ENCODE assay signal across 16 cellular contexts in genomic region chr4:154528866-154529265, GRCh38. TPM values are rescaled to one million over a fixed set of nuclear protein-coding genes. Genes with fewer than 3 reads are reported as not detected.
A peak's percentile ranks its signal among the peaks of the same experiment; 100 is the strongest.
DNase-seq lines count a peak whose midpoint lies in the region; ATAC-seq and TF ChIP-seq lines count a peak whose summit lies in the region.
"Had no signal": no experiment of that assay in that cellular context is flagged by ENCODE, and none has a peak within 500 bp of the region (broad histone marks: within the 10 kb centered on the region; RNA-seq: fewer than 3 reads in every experiment).

No MANE protein-coding gene starts in this region.

- intact Hi-C loops in head of caudate nucleus (cut with DNase I): no loop called here
- intact Hi-C loops in dorsolateral prefrontal cortex (cut with DNase I): no loop called here

- no peak overlapping the region for H3K4me3 ChIP-seq in dorsolateral prefrontal cortex
- H3K4me3 ChIP-seq: BLaER1 treated with 17β-estradiol and CSF1 and Interleukin-3, amounts not matched to agents 10 nM and 100 nM; MG63 had no signal

- ATAC-seq in esophagus mucosa (peak; percentile 87), omental fat pad (ENCODE audit: low FRiP score) (peak; percentile 87)

- no peak overlapping the region for H3K27ac ChIP-seq in dorsolateral prefrontal cortex
- H3K27ac ChIP-seq: BLaER1 treated with 17β-estradiol and CSF1 and Interleukin-3, amounts not matched to agents 10 nM and 100 nM; KMS-11 had no signal

- TF ChIP-seq CTCF in omental fat pad (IDR thresholded peaks at IDR 0.05) (no peak), dorsolateral prefrontal cortex (IDR thresholded peaks at IDR 0.05 in 54 of 56, conservative IDR thresholded peaks at IDR 0.05 in 2 of 56; ENCODE audit: low read depth in 1 of 56, partially characterized antibody in 56 of 56) (no peak)

- H3K27me3 ChIP-seq in dorsolateral prefrontal cortex: peaks cover 0 to 6% (median 0%) of the 10 kb centered on the region in 45 donors
- H3K27me3 ChIP-seq: BLaER1 treated with 17β-estradiol and CSF1 and Interleukin-3, amounts not matched to agents 10 nM and 100 nM; MG63 had no signal

- peak; percentile 54 for DNase-seq in NCI-H1048 (lab: John Stamatoyannopoulos, UW)
- peak; percentile 8 for DNase-seq in amniotic epithelial cell (ENCODE audit: low read depth)
- no peak for DNase-seq in omental fat pad (ENCODE audit: low spot score)
- DNase-seq in stimulated activated CD4-positive, alpha-beta T cell treated with anti-CD3 and anti-CD28 coated beads, Interleukin-15, amount 100 ng/mL, for 24 hours: no peak
- no peak for DNase-seq in head of caudate nucleus
- DNase-seq in dorsolateral prefrontal cortex: no peak
- DNase-seq: H7, MG63, NCI-H1417, NCI-H1930, NCI-H2227 treated with DMSO at 0.1 percent for 48 hours, NCI-H524 treated with DMSO at 0.1 percent for 48 hours, SK-N-SH had no signal

RNA-seq across cellular contexts. Expression of gene PLRG1, which starts 21.3 kb away (rescaled TPM):
- total RNA-seq in esophagus mucosa: 77.9 TPM
- total RNA-seq in omental fat pad: 10 to 100 TPM; 39.2 to 54.7 (median 41.2) TPM
- 10 to 100 TPM; 42.2 to 96.5 (median 73.6) TPM for total RNA-seq in dorsolateral prefrontal cortex

RNA-seq across cellular contexts. Expression of gene FGB, which starts 33.9 kb away (rescaled TPM):
- total RNA-seq in esophagus mucosa: 0.52 TPM
- not detected for total RNA-seq in omental fat pad
- not detected for total RNA-seq in dorsolateral prefrontal cortex
- total RNA-seq: H7 had no signal

RNA-seq across cellular contexts. Expression of gene DCHS2, which starts 37.3 kb away (rescaled TPM):
- total RNA-seq in esophagus mucosa (0.48 TPM), omental fat pad (1 to 10 TPM in 2 of 4 donors, under 1 TPM in 2; 0.06 to 2.0 (median 0.72) TPM), dorsolateral prefrontal cortex (10 to 100 TPM in 106 of 120 experiments, 1 to 10 TPM in 14; 6.0 to 24.0 (median 14.7) TPM)

Comparison
In these comparisons a context has a peak if more than half of its experiments do, and no peak if none do; other contexts are left out.
1. DNase-seq: peak in NCI-H1048 (single experiment) and amniotic epithelial cell (single experiment); none in omental fat pad (single experiment), stimulated activated CD4-positive, alpha-beta T cell treated with anti-CD3 and anti-CD28 coated beads, Interleukin-15, amount 100 ng/mL, for 24 hours (single experiment), head of caudate nucleus (0 of 42) and dorsolateral prefrontal cortex (0 of 10).